ENCODE assay signal across 8 cellular contexts in genomic region chr15:28106294-28107110, GRCh38. TPM values are rescaled to one million over a fixed set of nuclear protein-coding genes. Genes with fewer than 3 reads are reported as not detected.
DNase-seq lines count a peak whose midpoint lies in the region; ATAC-seq and TF ChIP-seq lines count a peak whose summit lies in the region.

No MANE protein-coding gene starts in this region.

- H3K9ac ChIP-seq in subcutaneous abdominal adipose tissue (ENCODE audit: low read length in 5 of 5): peak overlapping the region in 3 of 5 donors; percentile 13 to 63 (median 61)

- peaks cover 8 to 39% (median 36%) of the 10 kb centered on the region in 5 donors for H3K27me3 ChIP-seq in subcutaneous abdominal adipose tissue (ENCODE audit: control insufficient read depth in 5 of 5, insufficient read depth in 4 of 5, low read length in 5 of 5)

- H3K4me3 ChIP-seq in cardiac fibroblast (replicated peaks in 1 of 2; ENCODE audit: low read depth in 2 of 2, low read length in 2 of 2) (peak overlapping the region; percentile 55 to 56), subcutaneous abdominal adipose tissue (ENCODE audit: low read depth in 1 of 5, low read length in 5 of 5) (peak overlapping the region in 4 of 5 donors; percentile 63 to 74 (median 68))

- no peak overlapping the region for H3K27ac ChIP-seq in subcutaneous abdominal adipose tissue (ENCODE audit: low read depth, low read length)

- no peak for TF ChIP-seq CTCF in cardiac fibroblast (IDR thresholded peaks at IDR 0.05; ENCODE audit: low read depth, low read length)

- peak in 4 of 6 experiments; percentile 7 to 36 (median 15) for DNase-seq in stimulated activated naive CD4-positive, alpha-beta T cell (lab: John Stamatoyannopoulos, UW)
- DNase-seq in stimulated activated naive CD4-positive, alpha-beta T cell treated with Interleukin-2 at 50 U/mL for 16 hours (lab: John Stamatoyannopoulos, UW): no peak
- DNase-seq in cardiac fibroblast (ENCODE audit: low read depth in 2 of 2) (no peak), left lobe of liver (ENCODE audit: low spot score) (no peak), SHP77 treated with DMSO at 0.1 percent for 48 hours (lab: John Stamatoyannopoulos, UW) (no peak), RPMI8226 (no peak)

- ATAC-seq in left lobe of liver (peak; percentile 54), HG03196 (IDR thresholded peaks at IDR 0.05; ENCODE audit: unreplicated experiment) (no peak)

- peaks cover 0 to 4% (median 3%) of the 10 kb centered on the region in 5 donors for H3K36me3 ChIP-seq in subcutaneous abdominal adipose tissue (ENCODE audit: control insufficient read depth in 5 of 5, insufficient read depth in 5 of 5, low read length in 5 of 5)

- H3K4me1 ChIP-seq in subcutaneous abdominal adipose tissue (ENCODE audit: control insufficient read depth in 5 of 5, insufficient read depth in 5 of 5, low read length in 5 of 5): peaks cover 2 to 28% (median 26%) of the 10 kb centered on the region in 5 donors

- H3K9me3 ChIP-seq in subcutaneous abdominal adipose tissue (ENCODE audit: control insufficient read depth in 5 of 5, low read length in 5 of 5): peaks cover 0 to 3% (median 0%) of the 10 kb centered on the region in 5 donors

RNA-seq across cellular contexts. Expression of gene OCA2, which starts 7.4 kb away (rescaled TPM):
- 0.10 TPM for total RNA-seq in left lobe of liver

Comparison
In these comparisons a context has a peak if more than half of its experiments do, and no peak if none do; other contexts are left out.
1. DNase-seq: peak in stimulated activated naive CD4-positive, alpha-beta T cell (4 of 6); none in stimulated activated naive CD4-positive, alpha-beta T cell treated with Interleukin-2 at 50 U/mL for 16 hours (single experiment), cardiac fibroblast (0 of 2), left lobe of liver (single experiment), SHP77 treated with DMSO at 0.1 percent for 48 hours (single experiment) and RPMI8226 (single experiment).